Comparison of ENCODE assay signal across 1 cellular context in the genomic region with DNA sequence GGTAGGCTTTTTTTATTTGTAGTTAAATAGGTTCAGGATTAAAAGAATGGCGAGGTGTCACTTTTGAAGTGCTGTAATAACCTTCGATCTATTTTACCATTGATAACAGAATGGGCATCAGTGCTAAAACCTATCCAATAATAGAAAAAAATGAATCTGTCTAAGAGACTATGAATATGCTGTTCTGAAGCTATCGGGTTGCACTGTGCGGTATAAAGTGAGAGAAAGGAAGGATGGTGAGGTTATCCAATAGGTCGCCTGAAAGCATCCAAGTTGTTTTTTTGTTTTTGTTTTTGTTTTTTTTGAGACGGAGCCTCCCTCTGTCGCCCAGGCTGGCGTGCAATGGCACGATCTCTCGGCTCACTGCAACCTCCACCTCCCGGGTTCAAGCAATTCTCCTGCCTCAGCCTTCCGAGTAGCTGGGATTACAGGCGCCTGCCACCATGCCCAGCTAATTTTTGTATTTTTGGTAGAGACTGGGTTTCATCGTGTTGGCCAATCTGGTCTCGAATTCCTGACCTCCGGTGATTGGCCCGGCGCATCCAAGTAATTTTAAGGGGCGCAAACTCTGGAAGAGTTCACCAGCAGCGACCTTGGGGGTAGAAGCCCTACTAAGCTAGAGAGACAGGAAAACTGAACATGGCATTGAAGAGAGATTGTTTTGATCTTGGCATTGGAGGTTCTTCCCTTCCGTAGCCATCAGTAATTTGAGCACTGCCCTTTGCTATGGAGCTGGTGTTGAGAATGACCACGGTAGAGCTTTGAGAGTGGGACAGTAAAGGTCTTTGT.
TF ChIP-seq lines count a peak whose summit lies in the region.

No MANE protein-coding gene starts in this region.

TF ChIP-seq in HepG2, 621 proteins besides CTCF, POLR2A, EP300 and RAD21 (continued from another document and continues in another):
- TF ChIP-seq, protein P1, sequence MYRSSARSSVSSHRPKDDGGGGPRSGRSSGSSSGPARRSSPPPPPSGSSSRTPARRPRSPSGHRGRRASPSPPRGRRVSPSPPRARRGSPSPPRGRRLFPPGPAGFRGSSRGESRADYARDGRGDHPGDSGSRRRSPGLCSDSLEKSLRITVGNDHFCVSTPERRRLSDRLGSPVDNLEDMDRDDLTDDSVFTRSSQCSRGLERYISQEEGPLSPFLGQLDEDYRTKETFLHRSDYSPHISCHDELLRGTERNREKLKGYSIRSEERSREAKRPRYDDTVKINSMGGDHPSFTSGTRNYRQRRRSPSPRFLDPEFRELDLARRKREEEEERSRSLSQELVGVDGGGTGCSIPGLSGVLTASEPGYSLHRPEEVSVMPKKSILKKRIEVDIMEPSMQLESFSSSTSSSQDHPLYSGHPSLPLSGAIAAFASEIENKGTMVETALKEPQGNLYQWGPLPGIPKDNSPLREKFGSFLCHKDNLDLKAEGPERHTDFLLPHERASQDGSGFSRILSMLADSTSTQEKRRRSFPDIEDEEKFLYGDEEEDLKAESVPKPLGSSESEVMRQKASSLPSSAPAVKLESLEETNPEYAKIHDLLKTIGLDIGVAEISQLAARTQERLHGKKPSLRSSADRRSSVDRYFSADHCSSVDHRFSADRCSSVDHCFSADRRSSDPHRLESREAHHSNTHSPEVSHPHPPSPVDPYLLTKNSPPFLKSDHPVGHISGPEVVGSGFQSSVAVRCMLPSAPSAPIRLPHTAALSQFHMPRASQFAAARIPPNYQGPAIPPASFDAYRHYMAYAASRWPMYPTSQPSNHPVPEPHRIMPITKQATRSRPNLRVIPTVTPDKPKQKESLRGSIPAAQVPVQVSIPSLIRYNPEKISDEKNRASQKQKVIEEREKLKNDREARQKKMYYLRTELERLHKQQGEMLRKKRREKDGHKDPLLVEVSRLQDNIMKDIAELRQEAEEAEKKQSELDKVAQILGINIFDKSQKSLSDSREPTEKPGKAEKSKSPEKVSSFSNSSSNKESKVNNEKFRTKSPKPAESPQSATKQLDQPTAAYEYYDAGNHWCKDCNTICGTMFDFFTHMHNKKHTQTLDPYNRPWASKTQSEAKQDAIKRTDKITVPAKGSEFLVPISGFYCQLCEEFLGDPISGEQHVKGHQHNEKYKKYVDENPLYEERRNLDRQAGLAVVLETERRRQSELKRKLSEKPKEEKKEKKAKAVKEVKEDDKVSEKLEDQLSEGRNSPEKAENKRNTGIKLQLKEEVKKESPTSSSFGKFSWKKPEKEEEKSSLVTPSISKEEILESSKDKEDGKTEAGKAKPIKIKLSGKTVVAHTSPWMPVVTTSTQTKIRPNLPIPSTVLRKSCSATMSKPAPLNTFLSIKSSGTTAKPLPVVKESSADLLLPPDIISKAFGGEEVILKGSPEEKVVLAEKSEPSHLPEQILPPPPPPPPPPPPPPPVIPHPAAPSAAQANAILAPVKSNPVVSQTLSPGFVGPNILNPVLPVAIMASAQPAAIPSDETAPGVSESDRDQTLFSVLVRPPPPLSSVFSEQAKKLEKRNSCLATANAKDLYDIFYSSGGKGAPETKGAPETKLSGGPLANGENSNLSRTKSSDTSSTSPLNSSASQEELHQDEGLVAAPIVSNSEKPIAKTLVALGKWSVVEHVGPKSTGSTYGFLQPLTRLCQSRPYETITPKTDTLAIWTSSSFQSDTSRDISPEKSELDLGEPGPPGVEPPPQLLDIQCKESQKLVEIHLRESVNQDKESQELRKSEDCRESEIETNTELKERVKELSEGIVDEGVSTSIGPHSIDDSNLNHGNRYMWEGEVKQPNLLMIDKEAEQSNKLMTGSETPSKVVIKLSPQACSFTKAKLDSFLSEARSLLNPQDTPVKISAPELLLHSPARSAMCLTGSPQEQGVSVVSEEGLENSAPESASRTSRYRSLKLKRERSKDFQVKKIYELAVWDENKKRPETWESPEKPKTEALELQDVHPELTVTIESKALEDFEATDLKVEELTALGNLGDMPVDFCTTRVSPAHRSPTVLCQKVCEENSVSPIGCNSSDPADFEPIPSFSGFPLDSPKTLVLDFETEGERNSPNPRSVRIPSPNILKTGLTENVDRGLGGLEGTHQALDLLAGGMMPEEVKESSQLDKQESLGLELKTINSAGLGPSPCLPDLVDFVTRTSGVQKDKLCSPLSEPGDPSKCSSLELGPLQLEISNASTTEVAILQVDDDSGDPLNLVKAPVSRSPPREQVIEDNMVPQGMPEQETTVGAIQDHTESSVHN (CRISPR knock-in tag; IDR thresholded peaks at IDR 0.05): no peak
- TF ChIP-seq ZFYVE20 (CRISPR knock-in tag; IDR thresholded peaks at IDR 0.05; ENCODE audit: borderline replicate concordance, low read depth): no peak
- TF ChIP-seq, protein P2, sequence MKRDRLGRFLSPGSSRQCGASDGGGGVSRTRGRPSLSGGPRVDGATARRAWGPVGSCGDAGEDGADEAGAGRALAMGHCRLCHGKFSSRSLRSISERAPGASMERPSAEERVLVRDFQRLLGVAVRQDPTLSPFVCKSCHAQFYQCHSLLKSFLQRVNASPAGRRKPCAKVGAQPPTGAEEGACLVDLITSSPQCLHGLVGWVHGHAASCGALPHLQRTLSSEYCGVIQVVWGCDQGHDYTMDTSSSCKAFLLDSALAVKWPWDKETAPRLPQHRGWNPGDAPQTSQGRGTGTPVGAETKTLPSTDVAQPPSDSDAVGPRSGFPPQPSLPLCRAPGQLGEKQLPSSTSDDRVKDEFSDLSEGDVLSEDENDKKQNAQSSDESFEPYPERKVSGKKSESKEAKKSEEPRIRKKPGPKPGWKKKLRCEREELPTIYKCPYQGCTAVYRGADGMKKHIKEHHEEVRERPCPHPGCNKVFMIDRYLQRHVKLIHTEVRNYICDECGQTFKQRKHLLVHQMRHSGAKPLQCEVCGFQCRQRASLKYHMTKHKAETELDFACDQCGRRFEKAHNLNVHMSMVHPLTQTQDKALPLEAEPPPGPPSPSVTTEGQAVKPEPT (CRISPR knock-in tag; IDR thresholded peaks at IDR 0.05; ENCODE audit: low read depth): no peak
- TF ChIP-seq ZNF879 (CRISPR knock-in tag; IDR thresholded peaks at IDR 0.05): no peak
- TF ChIP-seq NFYB (CRISPR knock-in tag; IDR thresholded peaks at IDR 0.05): no peak
- TF ChIP-seq FOXJ3 (CRISPR knock-in tag; IDR thresholded peaks at IDR 0.05; ENCODE audit: borderline replicate concordance): 0 out of 2 replicates have a peak, but pooled peaks have one; percentile 30
- no peak for TF ChIP-seq ZNF235 (CRISPR knock-in tag; IDR thresholded peaks at IDR 0.05; ENCODE audit: borderline replicate concordance)
- TF ChIP-seq ZNF775 (CRISPR knock-in tag; IDR thresholded peaks at IDR 0.05; ENCODE audit: borderline replicate concordance): no peak
- TF ChIP-seq TEAD2 (CRISPR knock-in tag; IDR thresholded peaks at IDR 0.05): no peak
- TF ChIP-seq GTF3A (CRISPR knock-in tag; conservative IDR thresholded peaks at IDR 0.05): no peak
- TF ChIP-seq SPEN (CRISPR knock-in tag; IDR thresholded peaks at IDR 0.05; ENCODE audit: low read depth): no peak
- no peak for TF ChIP-seq GATAD1 (CRISPR knock-in tag; IDR thresholded peaks at IDR 0.05)
- no peak for TF ChIP-seq FOXP1 (IDR thresholded peaks at IDR 0.05)
- no peak for TF ChIP-seq FOXP1 (CRISPR knock-in tag; IDR thresholded peaks at IDR 0.05)
- TF ChIP-seq, protein P3, sequence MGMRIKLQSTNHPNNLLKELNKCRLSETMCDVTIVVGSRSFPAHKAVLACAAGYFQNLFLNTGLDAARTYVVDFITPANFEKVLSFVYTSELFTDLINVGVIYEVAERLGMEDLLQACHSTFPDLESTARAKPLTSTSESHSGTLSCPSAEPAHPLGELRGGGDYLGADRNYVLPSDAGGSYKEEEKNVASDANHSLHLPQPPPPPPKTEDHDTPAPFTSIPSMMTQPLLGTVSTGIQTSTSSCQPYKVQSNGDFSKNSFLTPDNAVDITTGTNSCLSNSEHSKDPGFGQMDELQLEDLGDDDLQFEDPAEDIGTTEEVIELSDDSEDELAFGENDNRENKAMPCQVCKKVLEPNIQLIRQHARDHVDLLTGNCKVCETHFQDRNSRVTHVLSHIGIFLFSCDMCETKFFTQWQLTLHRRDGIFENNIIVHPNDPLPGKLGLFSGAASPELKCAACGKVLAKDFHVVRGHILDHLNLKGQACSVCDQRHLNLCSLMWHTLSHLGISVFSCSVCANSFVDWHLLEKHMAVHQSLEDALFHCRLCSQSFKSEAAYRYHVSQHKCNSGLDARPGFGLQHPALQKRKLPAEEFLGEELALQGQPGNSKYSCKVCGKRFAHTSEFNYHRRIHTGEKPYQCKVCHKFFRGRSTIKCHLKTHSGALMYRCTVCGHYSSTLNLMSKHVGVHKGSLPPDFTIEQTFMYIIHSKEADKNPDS (CRISPR knock-in tag; IDR thresholded peaks at IDR 0.05): no peak
- TF ChIP-seq, protein P4, sequence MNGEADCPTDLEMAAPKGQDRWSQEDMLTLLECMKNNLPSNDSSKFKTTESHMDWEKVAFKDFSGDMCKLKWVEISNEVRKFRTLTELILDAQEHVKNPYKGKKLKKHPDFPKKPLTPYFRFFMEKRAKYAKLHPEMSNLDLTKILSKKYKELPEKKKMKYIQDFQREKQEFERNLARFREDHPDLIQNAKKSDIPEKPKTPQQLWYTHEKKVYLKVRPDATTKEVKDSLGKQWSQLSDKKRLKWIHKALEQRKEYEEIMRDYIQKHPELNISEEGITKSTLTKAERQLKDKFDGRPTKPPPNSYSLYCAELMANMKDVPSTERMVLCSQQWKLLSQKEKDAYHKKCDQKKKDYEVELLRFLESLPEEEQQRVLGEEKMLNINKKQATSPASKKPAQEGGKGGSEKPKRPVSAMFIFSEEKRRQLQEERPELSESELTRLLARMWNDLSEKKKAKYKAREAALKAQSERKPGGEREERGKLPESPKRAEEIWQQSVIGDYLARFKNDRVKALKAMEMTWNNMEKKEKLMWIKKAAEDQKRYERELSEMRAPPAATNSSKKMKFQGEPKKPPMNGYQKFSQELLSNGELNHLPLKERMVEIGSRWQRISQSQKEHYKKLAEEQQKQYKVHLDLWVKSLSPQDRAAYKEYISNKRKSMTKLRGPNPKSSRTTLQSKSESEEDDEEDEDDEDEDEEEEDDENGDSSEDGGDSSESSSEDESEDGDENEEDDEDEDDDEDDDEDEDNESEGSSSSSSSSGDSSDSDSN (CRISPR knock-in tag; IDR thresholded peaks at IDR 0.05): peak; percentile 54
- TF ChIP-seq, protein P5, sequence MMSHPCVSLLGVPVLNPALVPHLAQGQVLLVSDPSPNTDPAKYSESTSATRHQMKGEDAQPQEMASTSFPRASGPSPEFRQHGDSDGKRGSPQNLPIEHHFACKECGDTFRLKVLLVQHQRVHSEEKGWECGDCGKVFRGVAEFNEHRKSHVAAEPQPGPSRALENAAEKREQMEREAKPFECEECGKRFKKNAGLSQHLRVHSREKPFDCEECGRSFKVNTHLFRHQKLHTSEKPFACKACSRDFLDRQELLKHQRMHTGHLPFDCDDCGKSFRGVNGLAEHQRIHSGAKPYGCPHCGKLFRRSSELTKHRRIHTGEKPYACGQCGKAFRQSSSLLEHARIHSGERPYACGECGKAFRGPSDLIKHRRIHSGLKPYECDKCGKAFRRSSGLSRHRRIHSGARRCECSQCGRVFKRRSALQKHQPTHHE (CRISPR knock-in tag; IDR thresholded peaks at IDR 0.05; ENCODE audit: borderline replicate concordance): 0 out of 2 replicates have a peak, but pooled peaks have one; percentile 23
- TF ChIP-seq CBX5 (CRISPR knock-in tag; IDR thresholded peaks at IDR 0.05; ENCODE audit: borderline replicate concordance): no peak
- TF ChIP-seq NFE2L1 (CRISPR knock-in tag; IDR thresholded peaks at IDR 0.05; ENCODE audit: borderline replicate concordance): no peak
- TF ChIP-seq, protein P6, sequence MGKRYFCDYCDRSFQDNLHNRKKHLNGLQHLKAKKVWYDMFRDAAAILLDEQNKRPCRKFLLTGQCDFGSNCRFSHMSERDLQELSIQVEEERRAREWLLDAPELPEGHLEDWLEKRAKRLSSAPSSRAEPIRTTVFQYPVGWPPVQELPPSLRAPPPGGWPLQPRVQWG (CRISPR knock-in tag; IDR thresholded peaks at IDR 0.05; ENCODE audit: borderline replicate concordance, low read depth): no peak
- TF ChIP-seq ZEB1 (IDR thresholded peaks at IDR 0.05; ENCODE audit: insufficient replicate concordance, low read depth): no peak
- TF ChIP-seq, protein P7, sequence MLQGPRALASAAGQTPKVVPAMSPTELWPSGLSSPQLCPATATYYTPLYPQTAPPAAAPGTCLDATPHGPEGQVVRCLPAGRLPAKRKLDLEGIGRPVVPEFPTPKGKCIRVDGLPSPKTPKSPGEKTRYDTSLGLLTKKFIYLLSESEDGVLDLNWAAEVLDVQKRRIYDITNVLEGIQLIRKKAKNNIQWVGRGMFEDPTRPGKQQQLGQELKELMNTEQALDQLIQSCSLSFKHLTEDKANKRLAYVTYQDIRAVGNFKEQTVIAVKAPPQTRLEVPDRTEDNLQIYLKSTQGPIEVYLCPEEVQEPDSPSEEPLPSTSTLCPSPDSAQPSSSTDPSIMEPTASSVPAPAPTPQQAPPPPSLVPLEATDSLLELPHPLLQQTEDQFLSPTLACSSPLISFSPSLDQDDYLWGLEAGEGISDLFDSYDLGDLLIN (CRISPR knock-in tag; IDR thresholded peaks at IDR 0.05; ENCODE audit: borderline replicate concordance): no peak
- TF ChIP-seq, protein P8, sequence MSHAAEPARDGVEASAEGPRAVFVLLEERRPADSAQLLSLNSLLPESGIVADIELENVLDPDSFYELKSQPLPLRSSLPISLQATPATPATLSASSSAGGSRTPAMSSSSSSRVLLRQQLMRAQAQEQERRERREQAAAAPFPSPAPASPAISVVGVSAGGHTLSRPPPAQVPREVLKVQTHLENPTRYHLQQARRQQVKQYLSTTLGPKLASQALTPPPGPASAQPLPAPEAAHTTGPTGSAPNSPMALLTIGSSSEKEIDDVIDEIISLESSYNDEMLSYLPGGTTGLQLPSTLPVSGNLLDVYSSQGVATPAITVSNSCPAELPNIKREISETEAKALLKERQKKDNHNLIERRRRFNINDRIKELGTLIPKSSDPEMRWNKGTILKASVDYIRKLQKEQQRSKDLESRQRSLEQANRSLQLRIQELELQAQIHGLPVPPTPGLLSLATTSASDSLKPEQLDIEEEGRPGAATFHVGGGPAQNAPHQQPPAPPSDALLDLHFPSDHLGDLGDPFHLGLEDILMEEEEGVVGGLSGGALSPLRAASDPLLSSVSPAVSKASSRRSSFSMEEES (CRISPR knock-in tag; IDR thresholded peaks at IDR 0.05): no peak
- TF ChIP-seq ZNF589 (CRISPR knock-in tag; conservative IDR thresholded peaks at IDR 0.05): no peak
- TF ChIP-seq MTA1 (CRISPR knock-in tag; IDR thresholded peaks at IDR 0.05; ENCODE audit: borderline replicate concordance): no peak
- TF ChIP-seq ISL2 (CRISPR knock-in tag; IDR thresholded peaks at IDR 0.05): no peak
- peak; percentile 39; the same call in 1 of the 2 replicates for TF ChIP-seq ZNF350 (CRISPR knock-in tag; IDR thresholded peaks at IDR 0.05; ENCODE audit: borderline replicate concordance, low read depth)
- no peak for TF ChIP-seq ZNF749 (CRISPR knock-in tag; IDR thresholded peaks at IDR 0.05; ENCODE audit: borderline replicate concordance)
- no peak for TF ChIP-seq TCF7L2 (IDR thresholded peaks at IDR 0.05; ENCODE audit: low read depth, low read length)
- TF ChIP-seq FOSL1 (CRISPR knock-in tag; IDR thresholded peaks at IDR 0.05; ENCODE audit: borderline replicate concordance): no peak
- no peak for TF ChIP-seq SNAI1 (CRISPR knock-in tag; IDR thresholded peaks at IDR 0.05; ENCODE audit: borderline replicate concordance)
- TF ChIP-seq SNAPC2 (CRISPR knock-in tag; IDR thresholded peaks at IDR 0.05): no peak
- TF ChIP-seq PHF20 (CRISPR knock-in tag; IDR thresholded peaks at IDR 0.05): no peak
- no peak for TF ChIP-seq CHD4 (IDR thresholded peaks at IDR 0.05; ENCODE audit: borderline replicate concordance, low read length)
- no peak; the same call in 1 of the 2 replicates for TF ChIP-seq FOXC1 (CRISPR knock-in tag; IDR thresholded peaks at IDR 0.05; ENCODE audit: borderline replicate concordance)
- TF ChIP-seq, protein P9, sequence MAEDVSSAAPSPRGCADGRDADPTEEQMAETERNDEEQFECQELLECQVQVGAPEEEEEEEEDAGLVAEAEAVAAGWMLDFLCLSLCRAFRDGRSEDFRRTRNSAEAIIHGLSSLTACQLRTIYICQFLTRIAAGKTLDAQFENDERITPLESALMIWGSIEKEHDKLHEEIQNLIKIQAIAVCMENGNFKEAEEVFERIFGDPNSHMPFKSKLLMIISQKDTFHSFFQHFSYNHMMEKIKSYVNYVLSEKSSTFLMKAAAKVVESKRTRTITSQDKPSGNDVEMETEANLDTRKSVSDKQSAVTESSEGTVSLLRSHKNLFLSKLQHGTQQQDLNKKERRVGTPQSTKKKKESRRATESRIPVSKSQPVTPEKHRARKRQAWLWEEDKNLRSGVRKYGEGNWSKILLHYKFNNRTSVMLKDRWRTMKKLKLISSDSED (CRISPR knock-in tag; IDR thresholded peaks at IDR 0.05): no peak
